In genomic region chr11:102546923-102547471, GRCh38 we compare ENCODE assay signal across 11 cellular contexts. TPM values are rescaled to one million over a fixed set of nuclear protein-coding genes. Genes with fewer than 3 reads are reported as not detected.
DNase-seq lines count a peak whose midpoint lies in the region; ATAC-seq and TF ChIP-seq lines count a peak whose summit lies in the region.
"Had no signal": no experiment of that assay in that cellular context is flagged by ENCODE, and none has a peak within 500 bp of the region (broad histone marks: within the 10 kb centered on the region; RNA-seq: fewer than 3 reads in every experiment).

No MANE protein-coding gene starts in this region.

- H3K4me2 ChIP-seq in OCI-LY1 (ENCODE audit: low read length), result peak overlapping the region; percentile 24; the same call in 1 of the 2 replicates

- ATAC-seq in GM19395 (IDR thresholded peaks at IDR 0.05; ENCODE audit: unreplicated experiment) (peak; percentile 73), HG03060 (IDR thresholded peaks at IDR 0.05; ENCODE audit: low read depth, unreplicated experiment) (peak; percentile 82)

- H3K79me2 ChIP-seq in OCI-LY1 (ENCODE audit: insufficient read depth, low read length), result no peaks in the 10 kb centered on the region

- H3K36me3 ChIP-seq in OCI-LY1 (ENCODE audit: insufficient read depth, low read length), result no peaks in the 10 kb centered on the region

- in situ Hi-C loops in G401 (cut with HindIII; ENCODE audit: low sequenced_read_pairs) (no loop called here), ACHN (cut with HindIII; ENCODE audit: low pct_ligation_motif_present, low pct_unique_long_range_greater_than_20kb, low sequenced_read_pairs) (no loop called here)

- H3K9ac ChIP-seq in OCI-LY1 (ENCODE audit: low read length), result peak overlapping the region; percentile 18; the same call in 1 of the 2 replicates

- no peaks in the 10 kb centered on the region for H3K9me3 ChIP-seq in OCI-LY1 (ENCODE audit: low read length)

- no peaks in the 10 kb centered on the region for H3F3A ChIP-seq in OCI-LY1 (ENCODE audit: insufficient read depth, low read length)

- peak; percentile 91 for DNase-seq in CD1c-positive myeloid dendritic cell (ENCODE audit: extremely low spot score)
- DNase-seq in effector CD4-positive, alpha-beta T cell, result no peak
- no peak for DNase-seq in G401 (ENCODE audit: low spot score)
- DNase-seq in superior temporal gyrus (ENCODE audit: extremely low spot score), result no peak
- DNase-seq in ACHN, result no peak
- DNase-seq: activated CD4-positive, alpha-beta T cell treated with anti-CD3 and anti-CD28 coated beads, Interleukin-2, amount 50 U/mL, for 1 hour; dorsolateral prefrontal cortex had no signal

- TF ChIP-seq CTCF in OCI-LY1 (IDR thresholded peaks at IDR 0.05; ENCODE audit: low read length), result no peak

- no peaks in the 10 kb centered on the region for H3K27me3 ChIP-seq in OCI-LY1 (ENCODE audit: insufficient read depth, low read length)
- H3K27me3 ChIP-seq: dorsolateral prefrontal cortex had no signal

- H3K9me2 ChIP-seq in OCI-LY1 (ENCODE audit: low read depth, low read length), result no peaks in the 10 kb centered on the region

- no peak overlapping the region for H3K4me3 ChIP-seq in OCI-LY1 (ENCODE audit: low read depth, low read length, poor library complexity, severe bottlenecking)
- H3K4me3 ChIP-seq: dorsolateral prefrontal cortex had no signal

- peaks cover 49% of the 10 kb centered on the region for H3K4me1 ChIP-seq in OCI-LY1 (ENCODE audit: insufficient read depth, low read length, severe bottlenecking)

- no peak overlapping the region for H2AFZ ChIP-seq in OCI-LY1 (ENCODE audit: low read length)

- no peaks in the 10 kb centered on the region for H4K20me1 ChIP-seq in OCI-LY1 (ENCODE audit: insufficient read depth, low read length)

- H3K27ac ChIP-seq in OCI-LY1 (ENCODE audit: low read depth, low read length, poor library complexity, severe bottlenecking), result peak overlapping the region; percentile 79
- H3K27ac ChIP-seq: dorsolateral prefrontal cortex had no signal

RNA-seq across cellular contexts. Expression of gene MMP7, which starts 16.4 kb away (rescaled TPM):
- total RNA-seq in G401 (2014; rRNA removed; shearing (Covaris generic)), result not detected in 2 replicates
- total RNA-seq: CD8-positive, alpha-beta memory T cell had no signal
